ENCODE assay signal across 8 cellular contexts in genomic region chr4:153344131-153345010, GRCh38. TPM values are rescaled to one million over a fixed set of nuclear protein-coding genes. Genes with fewer than 3 reads are reported as not detected.
DNase-seq lines count a peak whose midpoint lies in the region; ATAC-seq and TF ChIP-seq lines count a peak whose summit lies in the region.

Gene MND1, plus strand, starts transcription at chr4:153344688. Its CDS starts 50 bp downstream, at chr4:153344738.

- H3K27me3 Mint-ChIP-seq in neural progenitor cell (ENCODE audit: insufficient read depth, low read depth), result peaks cover 8% of the 10 kb centered on the region

- peak within 1 kb of the TSS; percentile 87 for H3K4me2 ChIP-seq in neural progenitor cell

- H3K27ac ChIP-seq in foreskin keratinocyte, result peak within 1 kb of the TSS; percentile 83
- peak within 1 kb of the TSS; percentile 68 for H3K27ac ChIP-seq in neural progenitor cell

- DNase-seq in GM04504 (ENCODE audit: low read depth) (peak; percentile 42), HAP-1 (ENCODE audit: low spot score in 2 of 2) (peak; percentile 89 to 96), MG63 (peak; percentile 88), SIG-M5 treated with dmso at 0.1 percent for 504 hours (lab: John Stamatoyannopoulos, UW; ENCODE audit: unreplicated experiment) (peak; percentile 79), activated gamma-delta T cell (lab: John Stamatoyannopoulos, UW) (peak; percentile 77), foreskin keratinocyte (peak in 1 of 2 donors; percentile 70), neural progenitor cell (ENCODE audit: low spot score) (peak; percentile 97), stromal cell of bone marrow (ENCODE audit: low read depth) (peak; percentile 41)

- in situ Hi-C loops in HAP-1 (cut with MboI; ENCODE audit: low sequenced_read_pairs), result loop anchor here (10.0 kb wide), 1 partner anchor 230 kb away; no protein-coding TSS in a partner anchor

- H3K9me3 Mint-ChIP-seq in neural progenitor cell, result no peaks in the 10 kb centered on the region

- H3K4me1 ChIP-seq in HAP-1, result peaks cover 29% of the 10 kb centered on the region
- H3K4me1 ChIP-seq in foreskin keratinocyte, result peaks cover 12% of the 10 kb centered on the region
- peaks cover 22% of the 10 kb centered on the region for H3K4me1 ChIP-seq in neural progenitor cell

- H2AFZ ChIP-seq in neural progenitor cell (replicated peaks), result peak within 1 kb of the TSS; percentile 94

- peak within 1 kb of the TSS; percentile 97 for H3K27ac Mint-ChIP-seq in neural progenitor cell

- H3K36me3 Mint-ChIP-seq in neural progenitor cell, result peaks cover 8% of the 10 kb centered on the region

- H3K4me3 ChIP-seq in HAP-1 (peak within 1 kb of the TSS; percentile 71), MG63 (peak within 1 kb of the TSS; percentile 72), neural progenitor cell (peak within 1 kb of the TSS; percentile 77)

- peaks cover 33% of the 10 kb centered on the region for H3K4me1 Mint-ChIP-seq in neural progenitor cell

- TF ChIP-seq CTCF in foreskin keratinocyte (conservative IDR thresholded peaks at IDR 0.05), result peak; percentile 93
- peak; percentile 96 for TF ChIP-seq CTCF in neural progenitor cell (IDR thresholded peaks at IDR 0.05)

- peak within 1 kb of the TSS; percentile 66 for H3K9ac ChIP-seq in neural progenitor cell

- no peaks in the 10 kb centered on the region for H3K27me3 ChIP-seq in HAP-1 (ENCODE audit: low read depth)
- H3K27me3 ChIP-seq in MG63, result no peaks in the 10 kb centered on the region
- no peaks in the 10 kb centered on the region for H3K27me3 ChIP-seq in foreskin keratinocyte
- no peaks in the 10 kb centered on the region for H3K27me3 ChIP-seq in neural progenitor cell

- no peaks in the 10 kb centered on the region for H3F3A ChIP-seq in neural progenitor cell (ENCODE audit: low read depth)

- peak; percentile 84 for ATAC-seq in foreskin keratinocyte

- H3K4me3 Mint-ChIP-seq in neural progenitor cell, result peak within 1 kb of the TSS; percentile 97

- H3K36me3 ChIP-seq in HAP-1 (replicated peaks) (peaks cover 9% of the 10 kb centered on the region; the same call in 1 of the 2 replicates), MG63 (no peaks in the 10 kb centered on the region), neural progenitor cell (no peaks in the 10 kb centered on the region)

- H3K9me3 ChIP-seq in HAP-1 (no peaks in the 10 kb centered on the region), MG63 (no peaks in the 10 kb centered on the region), neural progenitor cell (ENCODE audit: low read depth) (no peaks in the 10 kb centered on the region)

- H4K20me1 ChIP-seq in neural progenitor cell (ENCODE audit: low read depth), result peaks cover 2% of the 10 kb centered on the region

- H3K79me2 ChIP-seq in neural progenitor cell (ENCODE audit: low read depth), result peaks cover 42% of the 10 kb centered on the region

RNA-seq across cellular contexts. Expression of gene MND1, which starts in this region (rescaled TPM):
- total RNA-seq in MG63 (2014; rRNA removed; shearing (Covaris generic); ENCODE audit: low replicate concordance), result 12.3 and 19.4 TPM in 2 replicates
- total RNA-seq in foreskin keratinocyte (10.8 and 15.6 TPM in 2 replicates), neural progenitor cell (ENCODE audit: low replicate concordance) (42.2 and 74.6 TPM in 2 replicates)
- polyA plus RNA-seq in foreskin keratinocyte, result 13.2 and 19.8 TPM in 2 replicates
